1 cellular context compared by ENCODE assay signal in the genomic region with DNA sequence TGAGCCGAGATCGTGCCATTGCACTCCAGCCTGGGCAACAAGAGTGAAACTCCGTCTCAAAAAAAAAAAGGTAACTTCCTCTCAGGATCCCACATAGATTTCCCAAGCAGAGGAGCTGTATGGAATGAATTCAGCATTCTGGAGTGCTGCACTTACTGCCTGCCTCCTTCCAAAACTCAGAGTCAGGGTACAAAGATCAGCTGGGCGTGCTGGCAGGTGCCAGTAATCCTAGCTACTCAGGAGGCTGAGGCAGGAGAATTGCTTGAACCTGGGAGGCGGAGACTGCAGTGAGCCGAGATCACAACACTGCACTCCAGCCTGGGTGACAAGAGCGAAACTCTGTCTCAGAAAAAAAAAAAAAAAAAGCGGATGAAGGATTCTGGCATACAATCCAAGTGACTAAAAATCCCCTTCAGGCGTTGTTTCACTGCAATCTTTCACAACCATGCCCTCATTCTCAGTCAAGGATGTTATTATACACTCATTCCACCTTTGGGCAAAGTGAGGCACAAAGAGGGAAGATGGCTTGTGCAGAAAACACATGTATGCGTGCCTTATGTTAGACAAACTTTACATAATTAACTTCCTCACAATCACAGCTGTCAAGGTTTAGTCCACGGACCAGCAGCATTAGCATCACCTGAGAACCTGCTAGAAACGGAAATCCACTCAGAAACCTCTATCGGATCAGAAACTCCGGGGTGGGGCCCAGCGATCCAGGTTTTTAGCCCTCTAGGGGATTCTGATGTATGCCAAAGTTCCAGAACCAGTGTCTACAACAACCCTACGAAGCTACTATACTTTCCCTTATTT.
TF ChIP-seq lines count a peak whose summit lies in the region.

No MANE protein-coding gene starts in this region.

TF ChIP-seq in IMR-90, 13 proteins besides CTCF, POLR2A, EP300 and RAD21:
- TF ChIP-seq MXI1 (IDR thresholded peaks at IDR 0.05; ENCODE audit: borderline replicate concordance, low read depth, low read length): no peak
TF ChIP-seq in IMR-90: peak in this region for 0.
